8 cellular contexts compared by ENCODE assay signal in genomic region chr11:108664241-108664640, GRCh38. TPM values are rescaled to one million over a fixed set of nuclear protein-coding genes. Genes with fewer than 3 reads are reported as not detected.
DNase-seq lines count a peak whose midpoint lies in the region; ATAC-seq, FAIRE-seq and TF ChIP-seq lines count a peak whose summit lies in the region.

No MANE protein-coding gene starts in this region.

- no peaks in the 10 kb centered on the region for H3K9me1 ChIP-seq in endothelial cell of umbilical vein (replicated peaks; ENCODE audit: control insufficient read depth, extremely low read depth, insufficient read depth, low read length)

- H3K4me3 ChIP-seq in OCI-LY7 (ENCODE audit: low read depth, low read length, poor library complexity, severe bottlenecking) (peak overlapping the region; percentile 48), endothelial cell of umbilical vein (replicated peaks in 1 of 3; ENCODE audit: insufficient read depth in 1 of 3, low read depth in 1 of 3, low read length in 3 of 3) (peak overlapping the region in 2 of 3 experiments; percentile 20 to 55), osteoblast (ENCODE audit: insufficient read depth, low read length) (peak overlapping the region; percentile 93)

- peaks cover 44% of the 10 kb centered on the region for H3K79me2 ChIP-seq in OCI-LY7 (ENCODE audit: insufficient read depth, low read depth, low read length)
- peaks cover 43% of the 10 kb centered on the region for H3K79me2 ChIP-seq in endothelial cell of umbilical vein (ENCODE audit: control insufficient read depth, insufficient read depth, low read length)
- peaks cover 43% of the 10 kb centered on the region for H3K79me2 ChIP-seq in osteoblast (ENCODE audit: insufficient read depth, low read length)

- intact Hi-C loops in CD4-positive, alpha-beta T cell (cut with DNase I, micrococcal nuclease) = loop anchor here (5.0 to 10.0 kb wide), 6 partner anchors 72 to 1209 kb away; partner anchors contain the start of genes ATM (in 2 of the 2), NPAT (in 2 of the 2), C11orf65 (in 1 of the 2) and CWF19L2 (in 1 of the 2)
- intact Hi-C loops in OCI-LY7 (cut with micrococcal nuclease; ENCODE audit: unreplicated experiment) (loop anchor here (5.0 kb wide), 4 partner anchors 427 to 807 kb away; partner anchors contain the start of genes ACAT1, CUL5 and SLC35F2), endothelial cell of umbilical vein (cut with micrococcal nuclease) (loop anchor here (1.0 to 5.0 kb wide), 2 partner anchors 167 to 197 kb away; partner anchors contain the start of genes C11orf65 and POGLUT3)

- FAIRE-seq in endothelial cell of umbilical vein (lab: Jason Lieb, UNC) = no peak

- DNase-seq in CD4-positive, alpha-beta T cell = no peak
- DNase-seq in OCI-LY7 (ENCODE audit: low spot score) (no peak), endothelial cell of umbilical vein (ENCODE audit: low read depth, low spot score) (no peak), osteoblast (ENCODE audit: insufficient read length, low spot score, missing footprints) (peak; percentile 53), kidney tubule cell (ENCODE audit: low spot score) (no peak)

- H3K9me2 ChIP-seq in OCI-LY7 (ENCODE audit: insufficient read depth, low read length) = no peaks in the 10 kb centered on the region

- dilution Hi-C loops in endothelial cell of umbilical vein (cut with MboI; ENCODE audit: extremely low pct_ligation_motif_present, low sequenced_read_pairs) = no loop called here

- H3K9me3 ChIP-seq in CD4-positive, alpha-beta T cell (ENCODE audit: control insufficient read depth, low read length) = no peaks in the 10 kb centered on the region
- 0 out of 2 replicates have a peak, but pooled peaks cover 6% of the 10 kb centered on the region for H3K9me3 ChIP-seq in OCI-LY7 (ENCODE audit: low read length)
- no peaks in the 10 kb centered on the region for H3K9me3 ChIP-seq in endothelial cell of umbilical vein (replicated peaks; ENCODE audit: control insufficient read depth, insufficient read depth, low read length)
- H3K9me3 ChIP-seq in osteoblast (ENCODE audit: low read depth, low read length) = no peaks in the 10 kb centered on the region

- H3K27me3 ChIP-seq in CD4-positive, alpha-beta T cell (ENCODE audit: control insufficient read depth, insufficient read depth, low read length) = no peaks in the 10 kb centered on the region
- H3K27me3 ChIP-seq in endothelial cell of umbilical vein (ENCODE audit: control insufficient read depth in 2 of 2, insufficient read depth in 2 of 2, low read length in 2 of 2) = no peaks in the 10 kb centered on the region
- no peaks in the 10 kb centered on the region for H3K27me3 ChIP-seq in osteoblast (ENCODE audit: insufficient read depth, low read length)

- BruUV-seq in OCI-LY7 (replicated peaks; lab: Mats Ljungman, UMichigan) = no TSS peak
- no TSS peak for BruUV-seq in endothelial cell of umbilical vein (replicated peaks; lab: Mats Ljungman, UMichigan)

- H3K4me2 ChIP-seq in OCI-LY7 (ENCODE audit: low read length) (peak overlapping the region; percentile 64), endothelial cell of umbilical vein (ENCODE audit: insufficient read depth, low read length) (peak overlapping the region; percentile 86), osteoblast (ENCODE audit: insufficient read depth, low read length) (peak overlapping the region; percentile 78)

- H3K36me3 ChIP-seq in OCI-LY7 (ENCODE audit: insufficient read depth, low read length) (peaks cover 28% of the 10 kb centered on the region), endothelial cell of umbilical vein (ENCODE audit: control insufficient read depth in 2 of 2, extremely low read depth in 1 of 2, insufficient read depth in 2 of 2, low read length in 2 of 2) (no peaks in the 10 kb centered on the region), osteoblast (ENCODE audit: insufficient read depth, low read length) (peaks cover 3% of the 10 kb centered on the region)

- H3K36me3 Mint-ChIP-seq in CD4-positive, alpha-beta T cell (ENCODE audit: low read depth) = peaks cover 13% of the 10 kb centered on the region

- H3K27ac ChIP-seq in CD4-positive, alpha-beta T cell (ENCODE audit: low read depth, low read length) = peak overlapping the region; percentile 32
- H3K27ac ChIP-seq in OCI-LY7 (ENCODE audit: low read depth, low read length, poor library complexity, severe bottlenecking) (peak overlapping the region; percentile 88), endothelial cell of umbilical vein (ENCODE audit: insufficient read depth, low read depth, low read length) (peak overlapping the region; percentile 21), osteoblast (ENCODE audit: low read depth, low read length) (peak overlapping the region; percentile 66)

- TF ChIP-seq POLR2A in endothelial cell of umbilical vein (IDR thresholded peaks at IDR 0.05; ENCODE audit: low read depth, low read length) = no peak

- peak overlapping the region; percentile 98 for H3K4me3 Mint-ChIP-seq in CD4-positive, alpha-beta T cell

- no peaks in the 10 kb centered on the region for H3K9me3 Mint-ChIP-seq in CD4-positive, alpha-beta T cell

- ATAC-seq in CD4-positive, alpha-beta T cell (ENCODE audit: poor library complexity) = no peak
- ATAC-seq in HG02885 (IDR thresholded peaks at IDR 0.05; ENCODE audit: poor library complexity, unreplicated experiment) (no peak), GM18858 (IDR thresholded peaks at IDR 0.05; ENCODE audit: unreplicated experiment) (no peak), GM19455 (IDR thresholded peaks at IDR 0.05; ENCODE audit: unreplicated experiment) (no peak)

- POLR2A ChIA-PET in CD4-positive, alpha-beta T cell (lab: Charles Lee) = interaction anchor here (0.7 to 2.3 kb wide), 12 partner anchors 14 to 1099 kb away, joined by 3 to 12 read pairs (median 4); partner anchors contain the start of genes ALKBH8, ATM, CUL5 and EXPH5
- POLR2A ChIA-PET in OCI-LY7 (lab: Charles Lee) (interaction anchor here (1.2 to 2.9 kb wide), 4 partner anchors 10 to 536 kb away, joined by 3 to 12 read pairs (median 4); no protein-coding TSS in a partner anchor), endothelial cell of umbilical vein (lab: Charles Lee) (interaction anchor here (0.6 to 0.9 kb wide), 2 partner anchors 386 to 655 kb away, joined by 3 to 4 read pairs; partner anchors contain the start of gene CUL5)

- CTCF ChIA-PET in CD4-positive, alpha-beta T cell (lab: Charles Lee) = interaction anchor here (0.6 to 3.0 kb wide), 5 partner anchors 9 to 655 kb away, joined by 3 to 9 read pairs (median 4); partner anchors contain the start of genes CUL5 and EXPH5
- CTCF ChIA-PET in OCI-LY7 (lab: Charles Lee; ENCODE audit: unreplicated experiment) = no interaction called here
- CTCF ChIA-PET in endothelial cell of umbilical vein (lab: Charles Lee) = interaction anchor here (1.0 to 2.7 kb wide), 8 partner anchors 8 to 1275 kb away, joined by 3 to 9 read pairs (median 4); partner anchors contain the start of gene CUL5

- H3K27ac Mint-ChIP-seq in CD4-positive, alpha-beta T cell = peak overlapping the region; percentile 89

- H3K4me1 Mint-ChIP-seq in CD4-positive, alpha-beta T cell (ENCODE audit: low read depth) = peaks cover 37% of the 10 kb centered on the region

- H3K27me3 Mint-ChIP-seq in CD4-positive, alpha-beta T cell = no peaks in the 10 kb centered on the region

- peaks cover 18% of the 10 kb centered on the region for H4K20me1 ChIP-seq in OCI-LY7 (ENCODE audit: insufficient read depth, low read length)
- no peaks in the 10 kb centered on the region for H4K20me1 ChIP-seq in endothelial cell of umbilical vein (replicated peaks; ENCODE audit: control insufficient read depth, extremely low read depth, insufficient read depth, low read length)
- H4K20me1 ChIP-seq in osteoblast (ENCODE audit: insufficient read depth, low read length) = no peaks in the 10 kb centered on the region

- H2AFZ ChIP-seq in OCI-LY7 (ENCODE audit: low read length) (peak overlapping the region; percentile 91), endothelial cell of umbilical vein (ENCODE audit: low read depth, low read length) (peak overlapping the region; percentile 82), osteoblast (ENCODE audit: low read length) (peak overlapping the region; percentile 88)

- no peak for TF ChIP-seq CTCF in CD4-positive, alpha-beta T cell (IDR thresholded peaks at IDR 0.05)
- no peak for TF ChIP-seq CTCF in OCI-LY7 (conservative IDR thresholded peaks at IDR 0.05; ENCODE audit: low read length)
- TF ChIP-seq CTCF in endothelial cell of umbilical vein (IDR thresholded peaks at IDR 0.05; ENCODE audit: extremely low read depth in 1 of 2, insufficient read depth in 1 of 2, low read depth in 1 of 2, low read length in 2 of 2) = no peak
- no peak for TF ChIP-seq CTCF in osteoblast (IDR thresholded peaks at IDR 0.05; ENCODE audit: extremely low read depth, low read depth, low read length)

- H3K4me1 ChIP-seq in OCI-LY7 (ENCODE audit: insufficient read depth, low read length, poor library complexity, severe bottlenecking) = peaks cover 67% of the 10 kb centered on the region
- peaks cover 21% of the 10 kb centered on the region for H3K4me1 ChIP-seq in endothelial cell of umbilical vein (ENCODE audit: control insufficient read depth, extremely low read depth, insufficient read depth, low read length)
- peaks cover 14% of the 10 kb centered on the region for H3K4me1 ChIP-seq in osteoblast (ENCODE audit: insufficient read depth, low read length)

- H3K9ac ChIP-seq in endothelial cell of umbilical vein (replicated peaks; ENCODE audit: extremely low read depth, insufficient read depth, low read length) = peak overlapping the region; percentile 33

TF ChIP-seq in endothelial cell of umbilical vein, 7 proteins besides CTCF, POLR2A, EP300 and RAD21 (continues in another document):
- no peak for TF ChIP-seq GATA2 (IDR thresholded peaks at IDR 0.05; ENCODE audit: insufficient read depth, insufficient read length, low read depth, low read length)
- no peak for TF ChIP-seq POLR2AphosphoS5 (IDR thresholded peaks at IDR 0.05; ENCODE audit: insufficient read depth, low read depth, low read length)
- no peak for TF ChIP-seq FOS (IDR thresholded peaks at IDR 0.05; ENCODE audit: borderline replicate concordance, insufficient read depth, low read length)
- no peak for TF ChIP-seq MYC (IDR thresholded peaks at IDR 0.05; ENCODE audit: low read depth, low read length)
- TF ChIP-seq EZH2 (IDR thresholded peaks at IDR 0.05; ENCODE audit: borderline replicate concordance, low read depth, low read length, severe bottlenecking) = no peak

RNA-seq across cellular contexts. Expression of gene DDX10, which starts 0.6 kb away (rescaled TPM):
- 10 to 100 TPM; 15.0 to 15.4 TPM for total RNA-seq in CD4-positive, alpha-beta T cell
- total RNA-seq in OCI-LY7 (2014; rRNA removed; shearing (Covaris generic)) = 38.0 and 46.5 TPM in 2 replicates
- total RNA-seq in OCI-LY7 (2022) = 38.7 and 48.7 TPM in 2 replicates
- total RNA-seq in endothelial cell of umbilical vein = 35.2 and 48.9 TPM in 2 replicates
- polyA plus RNA-seq in endothelial cell of umbilical vein = 27.5 and 29.8 TPM in 2 replicates
- polyA plus RNA-seq in endothelial cell of umbilical vein (2011; cell fraction: cytosol; rRNA removed) = 29.5 and 35.5 TPM in 2 replicates
- 32.8 and 44.8 TPM in 2 replicates for polyA plus RNA-seq in endothelial cell of umbilical vein (2011; cell fraction: nucleus; rRNA removed)
- 38.0 and 45.5 TPM in 2 replicates for polyA plus RNA-seq in endothelial cell of umbilical vein (2012)
- 36.5 and 45.6 TPM in 2 replicates for polyA minus RNA-seq in endothelial cell of umbilical vein
- polyA minus RNA-seq in endothelial cell of umbilical vein (2011; cell fraction: cytosol; rRNA and poly(A)+ RNA removed) = 12.7 TPM
- 49.6 and 67.8 TPM in 2 replicates for polyA minus RNA-seq in endothelial cell of umbilical vein (2011; cell fraction: nucleus; rRNA and poly(A)+ RNA removed)
- 16.6 and 17.1 TPM in 2 replicates for total RNA-seq in osteoblast

Comparison
In these comparisons a context has a peak if more than half of its experiments do, and no peak if none do; other contexts are left out.
1. H3K27ac ChIP-seq: peak in every context shown above with its lines; median percentile 88 in OCI-LY7; 66 in osteoblast; 32 in CD4-positive, alpha-beta T cell; 21 in endothelial cell of umbilical vein.
2. H3K4me3 ChIP-seq: peak in every context shown above with its lines; median percentile 93 in osteoblast; 48 in OCI-LY7; 38 in endothelial cell of umbilical vein.